In genomic region chr5:91390268-91390667, GRCh38 we compare ENCODE assay signal across 20 cellular contexts. TPM values are rescaled to one million over a fixed set of nuclear protein-coding genes. Genes with fewer than 3 reads are reported as not detected.
DNase-seq lines count a peak whose midpoint lies in the region; ATAC-seq, FAIRE-seq and TF ChIP-seq lines count a peak whose summit lies in the region.
"Had no signal": no experiment of that assay in that cellular context is flagged by ENCODE, and none has a peak within 500 bp of the region (broad histone marks: within the 10 kb centered on the region; RNA-seq: fewer than 3 reads in every experiment).

No MANE protein-coding gene starts in this region.

- H3K4me3 ChIP-seq in kidney (ENCODE audit: low read length in 2 of 2) = no peak overlapping the region
- H3K4me3 ChIP-seq: BLaER1, GM23248 had no signal

- TF ChIP-seq CTCF in kidney (IDR thresholded peaks at IDR 0.05; ENCODE audit: borderline replicate concordance, extremely low read depth, insufficient read depth) = no peak

- no peaks in the 10 kb centered on the region for H3K27me3 Mint-ChIP-seq in activated CD4-positive, alpha-beta T cell treated with anti-CD3 and anti-CD28 coated beads for 36 hours
- H3K27me3 Mint-ChIP-seq in activated naive CD8-positive, alpha-beta T cell treated with anti-CD3 and anti-CD28 coated beads, Interleukin-2, amount 10 ng/mL, durations not matched to agents 7 days and 5 days = no peaks in the 10 kb centered on the region
- no peaks in the 10 kb centered on the region for H3K27me3 Mint-ChIP-seq in activated naive CD8-positive, alpha-beta T cell treated with anti-CD3 and anti-CD28 coated beads, Interleukin-2, amount 50 U/mL, for 24 hours

- H3K9ac ChIP-seq in kidney (ENCODE audit: low read length in 2 of 2) = no peak overlapping the region
- H3K9ac ChIP-seq: BLaER1, GM23248 had no signal

- FAIRE-seq in kidney (lab: Jason Lieb, UNC) = no peak
- FAIRE-seq: GM12892 had no signal

- POLR2A ChIA-PET in activated CD4-positive, alpha-beta T cell treated with anti-CD3 and anti-CD28 coated beads for 36 hours (lab: Charles Lee) = no interaction called here
- POLR2A ChIA-PET in activated naive CD8-positive, alpha-beta T cell treated with anti-CD3 and anti-CD28 coated beads, Interleukin-2, amount 10 ng/mL, durations not matched to agents 7 days and 5 days (lab: Charles Lee) = interaction anchor here (0.6 to 1.6 kb wide), 7 partner anchors 9 to 446 kb away, joined by 3 to 7 read pairs (median 3); no protein-coding TSS in a partner anchor

- H3K9me3 ChIP-seq in kidney (ENCODE audit: control insufficient read depth in 1 of 2, low read length in 2 of 2) = no peaks in the 10 kb centered on the region
- H3K9me3 ChIP-seq: BLaER1 had no signal

- no peaks in the 10 kb centered on the region for H3K36me3 Mint-ChIP-seq in activated CD4-positive, alpha-beta T cell treated with anti-CD3 and anti-CD28 coated beads for 36 hours (ENCODE audit: low read depth)
- H3K36me3 Mint-ChIP-seq in activated naive CD8-positive, alpha-beta T cell treated with anti-CD3 and anti-CD28 coated beads, Interleukin-2, amount 10 ng/mL, durations not matched to agents 7 days and 5 days = peaks cover 10% of the 10 kb centered on the region
- H3K36me3 Mint-ChIP-seq in activated naive CD8-positive, alpha-beta T cell treated with anti-CD3 and anti-CD28 coated beads, Interleukin-2, amount 50 U/mL, for 24 hours (ENCODE audit: low read depth) = no peaks in the 10 kb centered on the region
- H3K36me3 Mint-ChIP-seq in stimulated activated effector memory CD8-positive, alpha-beta T cell treated with anti-CD3 and anti-CD28 coated beads, Interleukin-12 subunit alpha, Interleukin-12 subunit beta, amount 100 ng/mL, for 72 hours = peaks cover 14% of the 10 kb centered on the region

- intact Hi-C loops in activated CD4-positive, alpha-beta T cell treated with anti-CD3 and anti-CD28 coated beads for 36 hours (cut with DNase I, micrococcal nuclease) = no loop called here
- intact Hi-C loops in kidney (cut with DNase I) = no loop called here

- H3K4me3 Mint-ChIP-seq in activated CD4-positive, alpha-beta T cell treated with anti-CD3 and anti-CD28 coated beads for 36 hours = no peak overlapping the region
- H3K4me3 Mint-ChIP-seq in activated naive CD8-positive, alpha-beta T cell treated with anti-CD3 and anti-CD28 coated beads, Interleukin-2, amount 10 ng/mL, durations not matched to agents 7 days and 5 days = peak overlapping the region; percentile 8
- H3K4me3 Mint-ChIP-seq in activated naive CD8-positive, alpha-beta T cell treated with anti-CD3 and anti-CD28 coated beads, Interleukin-2, amount 50 U/mL, for 24 hours = no peak overlapping the region
- H3K4me3 Mint-ChIP-seq in stimulated activated effector memory CD8-positive, alpha-beta T cell treated with anti-CD3 and anti-CD28 coated beads, Interleukin-12 subunit alpha, Interleukin-12 subunit beta, amount 100 ng/mL, for 72 hours = no peak overlapping the region

- no peaks in the 10 kb centered on the region for H3K36me3 ChIP-seq in kidney (ENCODE audit: control insufficient read depth in 1 of 2, insufficient read depth in 2 of 2, low read length in 2 of 2)
- H3K36me3 ChIP-seq: BLaER1 had no signal

- DNase-seq in activated CD4-positive, alpha-beta T cell treated with anti-CD3 and anti-CD28 coated beads for 36 hours = peak; percentile 17
- no peak for DNase-seq in activated CD4-positive, alpha-beta T cell treated with anti-CD3 and anti-CD28 coated beads, Interleukin-2, amount 50 U/mL, for 4 hours
- no peak for DNase-seq in activated naive CD8-positive, alpha-beta T cell treated with anti-CD3 and anti-CD28 coated beads, Interleukin-2, amount 10 ng/mL, durations not matched to agents 7 days and 5 days
- DNase-seq in activated naive CD8-positive, alpha-beta T cell treated with anti-CD3 and anti-CD28 coated beads, Interleukin-2, amount 50 U/mL, for 24 hours = no peak
- DNase-seq in erythroblast (lab: John Stamatoyannopoulos, UW) = peak; percentile 2 to 41
- DNase-seq in stimulated activated effector memory CD8-positive, alpha-beta T cell treated with anti-CD3 and anti-CD28 coated beads, Interleukin-12 subunit alpha, Interleukin-12 subunit beta, amount 100 ng/mL, for 72 hours (ENCODE audit: low spot score in 2 of 2) = no peak
- no peak for DNase-seq in kidney
- DNase-seq: DMS 273 treated with DMSO at 0.1 percent for 48 hours; GM23248; KBM-7; MV-4-11; NCI-H1417; NCI-H187 treated with DMSO at 0.1 percent for 48 hours; NCI-H446; NCI-H69; NK-92 treated with Interleukin-12 subunit alpha and Interleukin-12 subunit beta, amount 100 ng/mL, for 24 hours had no signal

- TF ChIP-seq POLR2A in erythroblast (IDR thresholded peaks at IDR 0.05; ENCODE audit: low read length) = no peak

- peak; percentile 51 for ATAC-seq in activated CD4-positive, alpha-beta T cell treated with anti-CD3 and anti-CD28 coated beads for 36 hours
- peak; percentile 72 for ATAC-seq in activated naive CD8-positive, alpha-beta T cell treated with anti-CD3 and anti-CD28 coated beads, Interleukin-2, amount 10 ng/mL, durations not matched to agents 7 days and 5 days (ENCODE audit: low read depth)
- no peak for ATAC-seq in activated naive CD8-positive, alpha-beta T cell treated with anti-CD3 and anti-CD28 coated beads, Interleukin-2, amount 50 U/mL, for 24 hours
- ATAC-seq in stimulated activated effector memory CD8-positive, alpha-beta T cell treated with anti-CD3 and anti-CD28 coated beads, Interleukin-12 subunit alpha, Interleukin-12 subunit beta, amount 100 ng/mL, for 72 hours = peak; percentile 96
- no peak for ATAC-seq in HG02884 (IDR thresholded peaks at IDR 0.05; ENCODE audit: unreplicated experiment)

- CTCF ChIA-PET in activated CD4-positive, alpha-beta T cell treated with anti-CD3 and anti-CD28 coated beads for 36 hours (lab: Charles Lee) = interaction anchor here (0.6 to 2.0 kb wide), 5 partner anchors 29 to 287 kb away, joined by 3 to 18 read pairs (median 3); no protein-coding TSS in a partner anchor

- peaks cover 4% of the 10 kb centered on the region for H3K4me1 Mint-ChIP-seq in activated CD4-positive, alpha-beta T cell treated with anti-CD3 and anti-CD28 coated beads for 36 hours
- peaks cover 10% of the 10 kb centered on the region for H3K4me1 Mint-ChIP-seq in activated naive CD8-positive, alpha-beta T cell treated with anti-CD3 and anti-CD28 coated beads, Interleukin-2, amount 10 ng/mL, durations not matched to agents 7 days and 5 days
- H3K4me1 Mint-ChIP-seq in activated naive CD8-positive, alpha-beta T cell treated with anti-CD3 and anti-CD28 coated beads, Interleukin-2, amount 50 U/mL, for 24 hours = peaks cover 10% of the 10 kb centered on the region
- H3K4me1 Mint-ChIP-seq in stimulated activated effector memory CD8-positive, alpha-beta T cell treated with anti-CD3 and anti-CD28 coated beads, Interleukin-12 subunit alpha, Interleukin-12 subunit beta, amount 100 ng/mL, for 72 hours = peaks cover 6% of the 10 kb centered on the region

- H3K27ac Mint-ChIP-seq in activated CD4-positive, alpha-beta T cell treated with anti-CD3 and anti-CD28 coated beads for 36 hours = no peak overlapping the region
- no peak overlapping the region for H3K27ac Mint-ChIP-seq in activated naive CD8-positive, alpha-beta T cell treated with anti-CD3 and anti-CD28 coated beads, Interleukin-2, amount 10 ng/mL, durations not matched to agents 7 days and 5 days
- H3K27ac Mint-ChIP-seq in activated naive CD8-positive, alpha-beta T cell treated with anti-CD3 and anti-CD28 coated beads, Interleukin-2, amount 50 U/mL, for 24 hours = no peak overlapping the region
- H3K27ac Mint-ChIP-seq in stimulated activated effector memory CD8-positive, alpha-beta T cell treated with anti-CD3 and anti-CD28 coated beads, Interleukin-12 subunit alpha, Interleukin-12 subunit beta, amount 100 ng/mL, for 72 hours = no peak overlapping the region

- peaks cover 3% of the 10 kb centered on the region for H3K9me3 Mint-ChIP-seq in activated CD4-positive, alpha-beta T cell treated with anti-CD3 and anti-CD28 coated beads for 36 hours (ENCODE audit: low read depth)
- peaks cover 3% of the 10 kb centered on the region for H3K9me3 Mint-ChIP-seq in activated naive CD8-positive, alpha-beta T cell treated with anti-CD3 and anti-CD28 coated beads, Interleukin-2, amount 10 ng/mL, durations not matched to agents 7 days and 5 days
- no peaks in the 10 kb centered on the region for H3K9me3 Mint-ChIP-seq in activated naive CD8-positive, alpha-beta T cell treated with anti-CD3 and anti-CD28 coated beads, Interleukin-2, amount 50 U/mL, for 24 hours
- no peaks in the 10 kb centered on the region for H3K9me3 Mint-ChIP-seq in stimulated activated effector memory CD8-positive, alpha-beta T cell treated with anti-CD3 and anti-CD28 coated beads, Interleukin-12 subunit alpha, Interleukin-12 subunit beta, amount 100 ng/mL, for 72 hours

- no peaks in the 10 kb centered on the region for H3K4me1 ChIP-seq in kidney (ENCODE audit: control insufficient read depth in 1 of 2, insufficient read depth in 1 of 2, low read depth in 1 of 2, low read length in 2 of 2)
- H3K4me1 ChIP-seq: BLaER1 had no signal

- H3K27ac ChIP-seq in kidney (ENCODE audit: low read depth in 2 of 2, low read length in 2 of 2) = no peak overlapping the region
- H3K27ac ChIP-seq: 22Rv1, BLaER1, GM23248 had no signal

RNA-seq across cellular contexts. Expression of gene ARRDC3, which starts 7.2 kb away (rescaled TPM):
- total RNA-seq in activated CD4-positive, alpha-beta T cell treated with anti-CD3 and anti-CD28 coated beads for 36 hours = 10 to 100 TPM; 21.7 to 21.9 TPM
- total RNA-seq in activated naive CD8-positive, alpha-beta T cell treated with anti-CD3 and anti-CD28 coated beads, Interleukin-2, amount 10 ng/mL, durations not matched to agents 7 days and 5 days = 10 to 100 TPM; 87.3 to 90.6 TPM
- total RNA-seq in kidney = 124 TPM
- polyA plus RNA-seq in kidney (ENCODE audit: insufficient read depth, low read depth, low replicate concordance) = 18.4 TPM

Comparison
In these comparisons a context has a peak if more than half of its experiments do, and no peak if none do; other contexts are left out.
1. ATAC-seq: peak in activated CD4-positive, alpha-beta T cell treated with anti-CD3 and anti-CD28 coated beads for 36 hours (single experiment), activated naive CD8-positive, alpha-beta T cell treated with anti-CD3 and anti-CD28 coated beads, Interleukin-2, amount 10 ng/mL, durations not matched to agents 7 days and 5 days (single experiment) and stimulated activated effector memory CD8-positive, alpha-beta T cell treated with anti-CD3 and anti-CD28 coated beads, Interleukin-12 subunit alpha, Interleukin-12 subunit beta, amount 100 ng/mL, for 72 hours (single experiment); none in activated naive CD8-positive, alpha-beta T cell treated with anti-CD3 and anti-CD28 coated beads, Interleukin-2, amount 50 U/mL, for 24 hours (single experiment) and HG02884 (single experiment).
2. DNase-seq: peak in activated CD4-positive, alpha-beta T cell treated with anti-CD3 and anti-CD28 coated beads for 36 hours (single experiment) and erythroblast (2 of 2); none in activated CD4-positive, alpha-beta T cell treated with anti-CD3 and anti-CD28 coated beads, Interleukin-2, amount 50 U/mL, for 4 hours (0 of 2), activated naive CD8-positive, alpha-beta T cell treated with anti-CD3 and anti-CD28 coated beads, Interleukin-2, amount 10 ng/mL, durations not matched to agents 7 days and 5 days (single experiment), activated naive CD8-positive, alpha-beta T cell treated with anti-CD3 and anti-CD28 coated beads, Interleukin-2, amount 50 U/mL, for 24 hours (single experiment), stimulated activated effector memory CD8-positive, alpha-beta T cell treated with anti-CD3 and anti-CD28 coated beads, Interleukin-12 subunit alpha, Interleukin-12 subunit beta, amount 100 ng/mL, for 72 hours (0 of 2) and kidney (single experiment).